27 cellular contexts compared by ENCODE assay signal in the genomic region with DNA sequence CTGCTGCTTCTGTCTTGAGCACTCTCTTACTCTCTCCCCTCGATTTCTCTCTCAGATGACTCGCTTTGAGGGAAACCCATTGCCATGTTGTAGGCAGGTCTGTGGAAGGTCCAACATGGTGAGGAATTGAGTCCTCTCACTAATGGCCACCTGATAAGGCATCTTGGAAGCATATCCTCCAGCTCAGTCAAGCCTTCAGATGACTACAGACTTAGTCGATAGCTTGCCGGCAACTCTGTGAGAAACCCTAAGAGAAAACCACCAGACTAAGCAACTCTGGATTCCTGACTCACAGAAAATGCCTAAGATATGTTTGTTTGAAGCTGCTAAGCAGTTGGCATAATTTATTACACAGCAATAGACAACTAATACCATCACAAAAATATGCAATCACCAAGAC. TPM values are rescaled to one million over a fixed set of nuclear protein-coding genes. Genes with fewer than 3 reads are reported as not detected.
DNase-seq lines count a peak whose midpoint lies in the region; ATAC-seq, FAIRE-seq and TF ChIP-seq lines count a peak whose summit lies in the region.
"Had no signal": no experiment of that assay in that cellular context is flagged by ENCODE, and none has a peak within 500 bp of the region (broad histone marks: within the 10 kb centered on the region; RNA-seq: fewer than 3 reads in every experiment).

No MANE protein-coding gene starts in this region.

- H3K4me2 ChIP-seq in astrocyte (ENCODE audit: low read length), result no peak overlapping the region

- H3K9ac ChIP-seq in astrocyte (ENCODE audit: low read length), result no peak overlapping the region

- H3K27ac Mint-ChIP-seq in HFFc6 (no peak overlapping the region), astrocyte (ENCODE audit: unreplicated experiment) (no peak overlapping the region), endothelial cell (ENCODE audit: unreplicated experiment) (no peak overlapping the region)
- H3K27ac Mint-ChIP-seq: activated B cell treated with CpG ODN at 0.5 μM for 24 hours; activated T-cell treated with anti-CD3 and anti-CD28 coated beads, Interleukin-2, amount 50 U/mL, for 72 hours; CD8-positive, alpha-beta memory T cell; effector memory CD8-positive, alpha-beta T cell; naive thymus-derived CD8-positive, alpha-beta T cell had no signal

- DNase-seq in AG08395 (ENCODE audit: low spot score) (peak; percentile 40), HFFc6 (peak; percentile 31), astrocyte (ENCODE audit: low read depth) (peak; percentile 18), fibroblast of peridontal ligament (ENCODE audit: extremely low read depth) (peak; percentile 23), endothelial cell (ENCODE audit: low spot score) (no peak), small intestine (no peak)
- DNase-seq: 8988T; activated B cell treated with CpG ODN at 0.5 μM for 24 hours; activated naive CD4-positive, alpha-beta T cell treated with Interleukin-2 at 50 U/mL for 16 hours; activated T-cell treated with anti-CD3 and anti-CD28 coated beads, Interleukin-2, amount 50 U/mL, for 72 hours; BE2C; CD8-positive, alpha-beta memory T cell; colonic mucosa; effector memory CD8-positive, alpha-beta T cell; GDM1; MM.1S; naive thymus-derived CD8-positive, alpha-beta T cell; NCI-H2029 treated with DMSO at 0.1 percent for 48 hours; NCI-H2227 treated with DMSO at 0.1 percent for 48 hours; occipital lobe; stimulated activated CD4-positive, alpha-beta T cell treated with anti-CD3 and anti-CD28 coated beads, Interleukin-2, amount 100 ng/mL, for 24 hours; transverse colon had no signal

- ATAC-seq in GM18858 (IDR thresholded peaks at IDR 0.05; ENCODE audit: unreplicated experiment) (no peak), GM21447 (IDR thresholded peaks at IDR 0.05; ENCODE audit: unreplicated experiment) (no peak)
- ATAC-seq: activated T-cell treated with anti-CD3 and anti-CD28 coated beads, Interleukin-2, amount 50 U/mL, for 72 hours; effector memory CD8-positive, alpha-beta T cell; naive thymus-derived CD8-positive, alpha-beta T cell had no signal

- no peak overlapping the region for H2AFZ ChIP-seq in astrocyte (ENCODE audit: low read depth, low read length)

- H3K4me3 ChIP-seq in astrocyte (ENCODE audit: insufficient read depth, low read depth, low read length) (no peak overlapping the region), small intestine (ENCODE audit: low read depth in 1 of 2, low read length in 2 of 2) (no peak overlapping the region)
- H3K4me3 ChIP-seq: colonic mucosa, SJCRH30, transverse colon had no signal

- WGBS in small intestine, 3 donors, result 96 to 97% (median 97%) methylated on average over 4 of the region's 4 CpGs

- TF ChIP-seq CTCF in HFFc6 (IDR thresholded peaks at IDR 0.05), result no peak
- TF ChIP-seq CTCF in astrocyte (IDR thresholded peaks at IDR 0.05; ENCODE audit: insufficient read depth, low read depth, low read length), result no peak
- no peak for TF ChIP-seq CTCF in endothelial cell (IDR thresholded peaks at IDR 0.05; ENCODE audit: unreplicated experiment)

- H3K9me3 ChIP-seq in astrocyte (ENCODE audit: insufficient read depth, low read depth, low read length) (no peaks in the 10 kb centered on the region), small intestine (ENCODE audit: control insufficient read depth, low read depth) (no peaks in the 10 kb centered on the region)
- H3K9me3 ChIP-seq: BE2C, colonic mucosa, SJCRH30 had no signal

- H3K27me3 ChIP-seq in astrocyte (ENCODE audit: insufficient read depth, low read length) (no peaks in the 10 kb centered on the region), small intestine (ENCODE audit: control insufficient read depth in 2 of 2, insufficient read depth in 2 of 2, low read length in 2 of 2) (no peaks in the 10 kb centered on the region)
- H3K27me3 ChIP-seq: BE2C, colonic mucosa, SJCRH30, transverse colon had no signal

- H3K36me3 Mint-ChIP-seq in HFFc6 (ENCODE audit: low read depth) (no peaks in the 10 kb centered on the region), astrocyte (ENCODE audit: low read depth, unreplicated experiment) (no peaks in the 10 kb centered on the region), endothelial cell (ENCODE audit: low read depth, unreplicated experiment) (no peaks in the 10 kb centered on the region)
- H3K36me3 Mint-ChIP-seq: CD8-positive, alpha-beta memory T cell had no signal

- H3K27me3 Mint-ChIP-seq in HFFc6 (ENCODE audit: insufficient read depth) (peaks cover 15% of the 10 kb centered on the region), astrocyte (ENCODE audit: low read depth, unreplicated experiment) (peaks cover 2% of the 10 kb centered on the region), endothelial cell (ENCODE audit: unreplicated experiment) (no peaks in the 10 kb centered on the region)

- H3K4me1 ChIP-seq in astrocyte (ENCODE audit: insufficient read depth, low read length) (no peaks in the 10 kb centered on the region), small intestine (ENCODE audit: control insufficient read depth in 2 of 2, insufficient read depth in 1 of 2, low read depth in 1 of 2, low read length in 1 of 2) (no peaks in the 10 kb centered on the region)
- H3K4me1 ChIP-seq: BE2C, colonic mucosa, SJCRH30, transverse colon had no signal

- H3K4me1 Mint-ChIP-seq in HFFc6 (ENCODE audit: low read depth), result peaks cover 6% of the 10 kb centered on the region
- peaks cover 2% of the 10 kb centered on the region for H3K4me1 Mint-ChIP-seq in astrocyte (ENCODE audit: low read depth, unreplicated experiment)
- no peaks in the 10 kb centered on the region for H3K4me1 Mint-ChIP-seq in endothelial cell (ENCODE audit: unreplicated experiment)
- H3K4me1 Mint-ChIP-seq: activated B cell treated with CpG ODN at 0.5 μM for 24 hours; CD8-positive, alpha-beta memory T cell; naive thymus-derived CD8-positive, alpha-beta T cell had no signal

- H3K9me3 Mint-ChIP-seq in HFFc6, result no peaks in the 10 kb centered on the region
- peaks cover 2% of the 10 kb centered on the region for H3K9me3 Mint-ChIP-seq in astrocyte (ENCODE audit: unreplicated experiment)
- no peaks in the 10 kb centered on the region for H3K9me3 Mint-ChIP-seq in endothelial cell (ENCODE audit: unreplicated experiment)
- H3K9me3 Mint-ChIP-seq: CD8-positive, alpha-beta memory T cell; effector memory CD8-positive, alpha-beta T cell had no signal

- no peaks in the 10 kb centered on the region for H4K20me1 ChIP-seq in astrocyte (ENCODE audit: insufficient read depth, low read length)

- H3K4me3 Mint-ChIP-seq in HFFc6 (no peak overlapping the region), astrocyte (ENCODE audit: unreplicated experiment) (no peak overlapping the region), endothelial cell (ENCODE audit: unreplicated experiment) (no peak overlapping the region)
- H3K4me3 Mint-ChIP-seq: activated B cell treated with CpG ODN at 0.5 μM for 24 hours; activated T-cell treated with anti-CD3 and anti-CD28 coated beads, Interleukin-2, amount 50 U/mL, for 72 hours; CD8-positive, alpha-beta memory T cell; effector memory CD8-positive, alpha-beta T cell; naive thymus-derived CD8-positive, alpha-beta T cell had no signal

- no peak overlapping the region for H3K27ac ChIP-seq in astrocyte (ENCODE audit: low read depth, low read length)
- no peak overlapping the region for H3K27ac ChIP-seq in small intestine (ENCODE audit: low read depth in 1 of 2, low read length in 1 of 2)
- H3K27ac ChIP-seq: colonic mucosa, SJCRH30, transverse colon had no signal

- H3K36me3 ChIP-seq in astrocyte (ENCODE audit: insufficient read depth, low read length) (no peaks in the 10 kb centered on the region), small intestine (ENCODE audit: control insufficient read depth in 2 of 2, insufficient read depth in 2 of 2, low read length in 2 of 2) (no peaks in the 10 kb centered on the region)
- H3K36me3 ChIP-seq: BE2C, colonic mucosa, SJCRH30, transverse colon had no signal

- FAIRE-seq in astrocyte (lab: Jason Lieb, UNC) (no peak), small intestine (lab: Jason Lieb, UNC) (no peak)
- FAIRE-seq: GM19239, keratinocyte had no signal

- H3K79me2 ChIP-seq in astrocyte (ENCODE audit: insufficient read depth, low read length), result no peaks in the 10 kb centered on the region

RNA-seq across cellular contexts. Expression of gene WDR75, which starts 51.2 kb away (rescaled TPM):
- 10 to 100 TPM; 28.9 to 35.7 (median 31.0) TPM for total RNA-seq in HFFc6 (2021; fragmentation: NEBNext Ultra II Directional; extraction: Animal tissue kit (Norgen Biotek cat#: 25700))
- total RNA-seq in astrocyte (38.9 and 39.5 TPM in 2 replicates), endothelial cell (ENCODE audit: unreplicated experiment) (33.0 TPM)
- polyA plus RNA-seq in small intestine, result 10 to 100 TPM; 11.6 to 17.4 (median 13.9) TPM

Comparison
In these comparisons a context has a peak if more than half of its experiments do, and no peak if none do; other contexts are left out.
1. DNase-seq: peak in AG08395 (single experiment), HFFc6 (single experiment), astrocyte (single experiment) and fibroblast of peridontal ligament (single experiment); none in endothelial cell (single experiment) and small intestine (single experiment).